11 cellular contexts compared by ENCODE assay signal in genomic region chr4:83221897-83222441, GRCh38.
DNase-seq lines count a peak whose midpoint lies in the region; ATAC-seq, FAIRE-seq and TF ChIP-seq lines count a peak whose summit lies in the region.
"Had no signal": no experiment of that assay in that cellular context is flagged by ENCODE, and none has a peak within 500 bp of the region (broad histone marks: within the 10 kb centered on the region; RNA-seq: fewer than 3 reads in every experiment).

No MANE protein-coding gene starts in this region.

- FAIRE-seq in GM18507 (lab: Jason Lieb, UNC) = peak; percentile 96
- no peak for FAIRE-seq in D721Med (lab: Jason Lieb, UNC)

- ATAC-seq in GM21367 (IDR thresholded peaks at IDR 0.05; ENCODE audit: unreplicated experiment) = peak; percentile 40
- ATAC-seq in HG03039 (IDR thresholded peaks at IDR 0.05; ENCODE audit: unreplicated experiment) = peak; percentile 42
- no peak for ATAC-seq in HG02840 (IDR thresholded peaks at IDR 0.05; ENCODE audit: low FRiP score, unreplicated experiment)
- ATAC-seq: left lobe of liver had no signal

- no peak for TF ChIP-seq CTCF in D721Med (IDR thresholded peaks at IDR 0.05; ENCODE audit: insufficient read depth, missing control alignments)

- DNase-seq in GM18507 (ENCODE audit: extremely low spot score, insufficient read length, low read depth) (no peak), NAMALWA (ENCODE audit: low spot score) (peak; percentile 76), D721Med (ENCODE audit: insufficient read length, low spot score) (no peak), A172 (ENCODE audit: low spot score) (no peak)
- DNase-seq in activated CD4-positive, CD25-positive, alpha-beta regulatory T cell treated with anti-CD3 and anti-CD28 coated beads, Interleukin-2, amount 50 U/mL, for 72 hours = no peak
- DNase-seq: foreskin fibroblast; stimulated activated CD4-positive, alpha-beta T cell treated with anti-CD3 and anti-CD28 coated beads, Interleukin-4, amount 100 ng/mL, for 24 hours had no signal
